9 cellular contexts compared by ENCODE assay signal in genomic region chr11:120316880-120317688, GRCh38. TPM values are rescaled to one million over a fixed set of nuclear protein-coding genes. Genes with fewer than 3 reads are reported as not detected.
A peak's percentile ranks its signal among the peaks of the same experiment; 100 is the strongest.
DNase-seq lines count a peak whose midpoint lies in the region; ATAC-seq and TF ChIP-seq lines count a peak whose summit lies in the region.
"Had no signal": no experiment of that assay in that cellular context is flagged by ENCODE, and none has a peak within 500 bp of the region (broad histone marks: within the 10 kb centered on the region; RNA-seq: fewer than 3 reads in every experiment).

No MANE protein-coding gene starts in this region.

- no CpG with 5 or more reads among the region's 8 CpGs for WGBS in neuronal stem cell (ENCODE audit: extremely low coverage in 2 of 2, insufficient read length in 2 of 2, insufficient replicate concordance in 1 of 2), 2 donors

- no peaks in the 10 kb centered on the region for H3K79me1 ChIP-seq in neuronal stem cell (ENCODE audit: low read depth, low read length)

- no peak overlapping the region for H3K4ac ChIP-seq in neuronal stem cell (ENCODE audit: low read length)

- no peaks in the 10 kb centered on the region for H3K36me3 ChIP-seq in neuronal stem cell (replicated peaks in 1 of 2; ENCODE audit: control insufficient read depth in 2 of 2, insufficient read depth in 2 of 2, low read length in 2 of 2)

- H3K9me3 ChIP-seq in neuronal stem cell (replicated peaks in 1 of 2; ENCODE audit: control insufficient read depth in 2 of 2, insufficient read depth in 1 of 2, low read depth in 1 of 2, low read length in 2 of 2): no peaks in the 10 kb centered on the region

- H3K18ac ChIP-seq in neuronal stem cell (ENCODE audit: low read length): no peak overlapping the region

- DNase-seq in AG10803 (ENCODE audit: low read depth): peak; percentile 43
- peak; percentile 41 for DNase-seq in NCI-H526 treated with DMSO at 0.1 percent for 48 hours (lab: John Stamatoyannopoulos, UW)
- DNase-seq in fibroblast of the aortic adventitia (ENCODE audit: low read depth): peak; percentile 87
- no peak for DNase-seq in neuronal stem cell (ENCODE audit: low spot score)
- no peak for DNase-seq in NCI-H446 treated with DMSO at 0.1 percent for 48 hours (lab: John Stamatoyannopoulos, UW)
- no peak for DNase-seq in kidney glomerular epithelial cell (lab: John Stamatoyannopoulos, UW)
- no peak for DNase-seq in globus pallidus (ENCODE audit: low spot score)
- DNase-seq: activated CD4-positive, alpha-beta T cell treated with anti-CD3 and anti-CD28 coated beads for 36 hours had no signal

- H2AFZ ChIP-seq in neuronal stem cell (ENCODE audit: low read length): peak overlapping the region; percentile 24

- H3K23ac ChIP-seq in neuronal stem cell (ENCODE audit: low read depth, low read length, poor library complexity): no peak overlapping the region

- no peak overlapping the region for H3K9ac ChIP-seq in neuronal stem cell (ENCODE audit: low read depth, low read length, poor library complexity)

- peaks cover 0 to 47% (median 0%) of the 10 kb centered on the region in 3 experiments for H3K27me3 ChIP-seq in neuronal stem cell (ENCODE audit: control insufficient read depth in 3 of 3, insufficient read depth in 3 of 3, low read depth in 1 of 3, low read length in 3 of 3)

- no peak for ATAC-seq in GM18909 (IDR thresholded peaks at IDR 0.05; ENCODE audit: poor library complexity, unreplicated experiment)
- ATAC-seq: activated CD4-positive, alpha-beta T cell treated with anti-CD3 and anti-CD28 coated beads for 36 hours had no signal

- no peak overlapping the region for H3K4me2 ChIP-seq in neuronal stem cell (ENCODE audit: insufficient read depth, low read length, poor library complexity, severe bottlenecking)

- no peak overlapping the region for H4K91ac ChIP-seq in neuronal stem cell (ENCODE audit: low read depth, low read length, poor library complexity)

- no peak overlapping the region for H4K8ac ChIP-seq in neuronal stem cell (ENCODE audit: low read depth, low read length)

- no peak overlapping the region for H2BK5ac ChIP-seq in neuronal stem cell (ENCODE audit: low read length)

- H2AK5ac ChIP-seq in neuronal stem cell (ENCODE audit: low read depth, low read length): peak overlapping the region; percentile 35

- H2BK120ac ChIP-seq in neuronal stem cell (ENCODE audit: low read depth, low read length): no peak overlapping the region

- no peak overlapping the region for H2BK15ac ChIP-seq in neuronal stem cell (ENCODE audit: low read length)

- no peak overlapping the region for H2BK12ac ChIP-seq in neuronal stem cell (ENCODE audit: low read length)

- H3K27ac ChIP-seq in neuronal stem cell (replicated peaks; ENCODE audit: low read length): no peak overlapping the region

- H3K14ac ChIP-seq in neuronal stem cell (ENCODE audit: low read length): peak overlapping the region; percentile 25

- H3K4me3 ChIP-seq in AG10803 (ENCODE audit: low read length): no peak overlapping the region
- no peak overlapping the region for H3K4me3 ChIP-seq in fibroblast of the aortic adventitia (ENCODE audit: low read depth, low read length)
- H3K4me3 ChIP-seq in neuronal stem cell (ENCODE audit: low read length in 2 of 2): no peak overlapping the region

- no peak for TF ChIP-seq CTCF in AG10803 (conservative IDR thresholded peaks at IDR 0.05; ENCODE audit: low read length)
- TF ChIP-seq CTCF in fibroblast of the aortic adventitia (IDR thresholded peaks at IDR 0.05; ENCODE audit: insufficient read depth, low read length): no peak

- H3K4me1 ChIP-seq in neuronal stem cell (ENCODE audit: control insufficient read depth in 2 of 2, insufficient read depth in 1 of 2, low read depth in 1 of 2, low read length in 2 of 2): peaks cover 0 to 8% of the 10 kb centered on the region in 2 donors

RNA-seq across cellular contexts. Expression of gene TLCD5, which starts 8.0 kb away (rescaled TPM):
- total RNA-seq in fibroblast of the aortic adventitia (ENCODE audit: low replicate concordance): 5.8 and 6.4 TPM in 2 replicates
- polyA plus RNA-seq in neuronal stem cell (2013, experiment 1 of 2): 12.2 TPM
- 12.1 TPM for polyA plus RNA-seq in neuronal stem cell (2013, experiment 2 of 2)

RNA-seq across cellular contexts. Expression of gene ARHGEF12, which starts 19.1 kb away (rescaled TPM):
- 85.2 and 103 TPM in 2 replicates for total RNA-seq in fibroblast of the aortic adventitia (ENCODE audit: low replicate concordance)
- polyA plus RNA-seq in neuronal stem cell (2013, experiment 1 of 2): 12.7 TPM
- polyA plus RNA-seq in neuronal stem cell (2013, experiment 2 of 2): 13.1 TPM

Comparison
In these comparisons a context has a peak if more than half of its experiments do, and no peak if none do; other contexts are left out.
1. DNase-seq: peak in AG10803 (single experiment), NCI-H526 treated with DMSO at 0.1 percent for 48 hours (single experiment) and fibroblast of the aortic adventitia (single experiment); none in neuronal stem cell (single experiment), NCI-H446 treated with DMSO at 0.1 percent for 48 hours (single experiment), kidney glomerular epithelial cell (single experiment) and globus pallidus (single experiment).